In the genomic region with DNA sequence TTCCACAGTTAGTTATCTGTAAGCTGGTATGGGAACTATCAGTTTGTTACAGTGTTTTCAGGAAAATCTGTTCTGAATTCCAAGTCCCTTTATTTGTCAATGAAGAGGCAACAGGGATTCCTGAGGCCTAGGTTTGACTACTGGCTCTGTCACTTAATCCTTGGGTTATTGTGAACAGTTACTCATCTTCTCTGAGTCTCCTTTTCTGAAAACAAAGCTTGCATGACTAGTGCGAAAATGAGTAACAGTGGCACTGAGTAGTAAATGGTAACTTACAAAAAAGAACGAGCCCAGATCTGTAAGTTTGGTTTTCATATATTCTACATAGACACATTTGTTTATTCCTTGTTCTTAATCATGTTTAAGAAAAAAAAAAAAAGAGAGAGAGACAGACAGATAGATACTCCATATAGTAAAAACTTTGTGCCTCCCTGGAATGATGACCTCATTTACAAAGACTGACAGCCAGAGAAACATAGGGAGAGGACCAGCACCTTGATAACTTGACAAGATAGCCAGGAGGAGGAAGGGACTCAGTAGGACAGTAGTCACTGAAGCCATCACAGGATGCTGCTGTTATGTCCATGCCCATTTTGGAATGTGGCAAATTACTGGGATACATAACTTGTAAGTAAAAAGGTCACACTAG, we compare ENCODE assay signal across 11 cellular contexts. TPM values are rescaled to one million over a fixed set of nuclear protein-coding genes. Genes with fewer than 3 reads are reported as not detected.
A peak's percentile ranks its signal among the peaks of the same experiment; 100 is the strongest.
DNase-seq lines count a peak whose midpoint lies in the region; ATAC-seq and TF ChIP-seq lines count a peak whose summit lies in the region.
"Had no signal": no experiment of that assay in that cellular context is flagged by ENCODE, and none has a peak within 500 bp of the region (broad histone marks: within the 10 kb centered on the region; RNA-seq: fewer than 3 reads in every experiment).

No MANE protein-coding gene starts in this region.

- H3K27me3 ChIP-seq in colonic mucosa: no peaks in the 10 kb centered on the region

- CTCF ChIA-PET in activated naive CD4-positive, alpha-beta T cell treated with anti-CD3 and anti-CD28 coated beads, Interleukin-2, amount 10 ng/mL, durations not matched to agents 7 days and 5 days (lab: Charles Lee): interaction anchor here (0.7 to 4.8 kb wide), 9 partner anchors 40 to 726 kb away, joined by 3 to 43 read pairs (median 6); a partner anchor contains a TSS

- in situ Hi-C loops in GM13976 (cut with MboI; ENCODE audit: low sequenced_read_pairs, unreplicated experiment): loop anchor here (25.0 kb wide), 1 partner anchor 501 kb away; no protein-coding TSS in a partner anchor

- TF ChIP-seq CTCF in fibroblast of mammary gland (conservative IDR thresholded peaks at IDR 0.05; ENCODE audit: control insufficient read depth, insufficient read depth, low read depth, low read length): no peak
- TF ChIP-seq CTCF in GM13976 (IDR thresholded peaks at IDR 0.05; ENCODE audit: borderline replicate concordance, control extremely low read depth, extremely low read depth, insufficient read depth, missing control alignments): no peak
- TF ChIP-seq CTCF in colonic mucosa (IDR thresholded peaks at IDR 0.05): no peak

- H3K4me3 Mint-ChIP-seq in activated naive CD4-positive, alpha-beta T cell treated with anti-CD3 and anti-CD28 coated beads, Interleukin-2, amount 10 ng/mL, durations not matched to agents 7 days and 5 days: peak overlapping the region; percentile 97
- H3K4me3 Mint-ChIP-seq in stimulated activated naive CD8-positive, alpha-beta T cell treated with anti-CD3 and anti-CD28 coated beads, Interleukin-15, amount 100 ng/mL, for 72 hours: peak overlapping the region; percentile 90

- H3K4me1 Mint-ChIP-seq in activated naive CD4-positive, alpha-beta T cell treated with anti-CD3 and anti-CD28 coated beads, Interleukin-2, amount 10 ng/mL, durations not matched to agents 7 days and 5 days: peaks cover 39% of the 10 kb centered on the region
- H3K4me1 Mint-ChIP-seq in stimulated activated naive CD8-positive, alpha-beta T cell treated with anti-CD3 and anti-CD28 coated beads, Interleukin-15, amount 100 ng/mL, for 72 hours: peaks cover 38% of the 10 kb centered on the region

- peaks cover 23% of the 10 kb centered on the region for H3K36me3 Mint-ChIP-seq in activated naive CD4-positive, alpha-beta T cell treated with anti-CD3 and anti-CD28 coated beads, Interleukin-2, amount 10 ng/mL, durations not matched to agents 7 days and 5 days

- H3K9me3 ChIP-seq in SK-N-MC (ENCODE audit: low read depth, low read length): no peaks in the 10 kb centered on the region
- no peaks in the 10 kb centered on the region for H3K9me3 ChIP-seq in colonic mucosa

- intact Hi-C loops in colonic mucosa (cut with DNase I): no loop called here

- no peak for DNase-seq in activated naive CD4-positive, alpha-beta T cell treated with anti-CD3 and anti-CD28 coated beads, Interleukin-2, amount 10 ng/mL, durations not matched to agents 7 days and 5 days
- no peak for DNase-seq in activated naive CD4-positive, alpha-beta T cell treated with Interleukin-2 at 50 U/mL for 16 hours
- DNase-seq in SK-N-MC (ENCODE audit: low read depth, low spot score) (no peak), fibroblast of mammary gland (ENCODE audit: low read depth) (peak; percentile 48), GM13976 (ENCODE audit: low spot score) (no peak), colonic mucosa (no peak)
- no peak for DNase-seq in stimulated activated naive CD8-positive, alpha-beta T cell treated with anti-CD3 and anti-CD28 coated beads, Interleukin-15, amount 100 ng/mL, for 72 hours
- DNase-seq: activated gamma-delta T cell, SIG-M5 had no signal

- H3K36me3 ChIP-seq in SK-N-MC (ENCODE audit: insufficient read depth, low read length) (peaks cover 16% of the 10 kb centered on the region), colonic mucosa (no peaks in the 10 kb centered on the region)

- H3K4me1 ChIP-seq in colonic mucosa: peaks cover 6% of the 10 kb centered on the region

- H3K9me3 Mint-ChIP-seq in activated naive CD4-positive, alpha-beta T cell treated with anti-CD3 and anti-CD28 coated beads, Interleukin-2, amount 10 ng/mL, durations not matched to agents 7 days and 5 days: peaks cover 6% of the 10 kb centered on the region
- H3K9me3 Mint-ChIP-seq in stimulated activated naive CD8-positive, alpha-beta T cell treated with anti-CD3 and anti-CD28 coated beads, Interleukin-15, amount 100 ng/mL, for 72 hours: peaks cover 0 to 9% of the 10 kb centered on the region in 2 donors

- H3K4me3 ChIP-seq in SK-N-MC: peak overlapping the region; percentile 92; the same call in 1 of the 2 replicates
- H3K4me3 ChIP-seq in fibroblast of mammary gland (ENCODE audit: control insufficient read depth, low read depth, low read length): no peak overlapping the region
- no peak overlapping the region for H3K4me3 ChIP-seq in colonic mucosa

- H3K27ac ChIP-seq in SK-N-MC (0 out of 2 replicates have a peak overlapping the region, but pooled peaks have one; percentile 16), colonic mucosa (no peak overlapping the region)
- H3K27ac ChIP-seq: C4-2B had no signal

- peak overlapping the region; percentile 9 for H3K9ac ChIP-seq in SK-N-MC (ENCODE audit: insufficient read length)
- peak overlapping the region in 1 of 2 donors; percentile 22 for H3K9ac ChIP-seq in colonic mucosa (ENCODE audit: low read depth in 2 of 2, low read length in 2 of 2)

- peaks cover 11% of the 10 kb centered on the region for H3K27me3 Mint-ChIP-seq in activated naive CD4-positive, alpha-beta T cell treated with anti-CD3 and anti-CD28 coated beads, Interleukin-2, amount 10 ng/mL, durations not matched to agents 7 days and 5 days
- H3K27me3 Mint-ChIP-seq in stimulated activated naive CD8-positive, alpha-beta T cell treated with anti-CD3 and anti-CD28 coated beads, Interleukin-15, amount 100 ng/mL, for 72 hours: no peaks in the 10 kb centered on the region

- no peak for ATAC-seq in stimulated activated naive CD8-positive, alpha-beta T cell treated with anti-CD3 and anti-CD28 coated beads, Interleukin-15, amount 100 ng/mL, for 72 hours
- ATAC-seq in HG02938 (IDR thresholded peaks at IDR 0.05; ENCODE audit: unreplicated experiment): no peak

- H3K27ac Mint-ChIP-seq in activated naive CD4-positive, alpha-beta T cell treated with anti-CD3 and anti-CD28 coated beads, Interleukin-2, amount 10 ng/mL, durations not matched to agents 7 days and 5 days: peak overlapping the region; percentile 99
- H3K27ac Mint-ChIP-seq in stimulated activated naive CD8-positive, alpha-beta T cell treated with anti-CD3 and anti-CD28 coated beads, Interleukin-15, amount 100 ng/mL, for 72 hours: peak overlapping the region; percentile 92 to 99

RNA-seq across cellular contexts. Expression of a gene that starts 1.9 kb away (rescaled TPM):
- 100 to 1,000 TPM in 1 of 2 donors, 10 to 100 TPM in 1; 77.3 to 123 TPM for total RNA-seq in colonic mucosa
